ENCODE assay signal across 9 cellular contexts in the genomic region with DNA sequence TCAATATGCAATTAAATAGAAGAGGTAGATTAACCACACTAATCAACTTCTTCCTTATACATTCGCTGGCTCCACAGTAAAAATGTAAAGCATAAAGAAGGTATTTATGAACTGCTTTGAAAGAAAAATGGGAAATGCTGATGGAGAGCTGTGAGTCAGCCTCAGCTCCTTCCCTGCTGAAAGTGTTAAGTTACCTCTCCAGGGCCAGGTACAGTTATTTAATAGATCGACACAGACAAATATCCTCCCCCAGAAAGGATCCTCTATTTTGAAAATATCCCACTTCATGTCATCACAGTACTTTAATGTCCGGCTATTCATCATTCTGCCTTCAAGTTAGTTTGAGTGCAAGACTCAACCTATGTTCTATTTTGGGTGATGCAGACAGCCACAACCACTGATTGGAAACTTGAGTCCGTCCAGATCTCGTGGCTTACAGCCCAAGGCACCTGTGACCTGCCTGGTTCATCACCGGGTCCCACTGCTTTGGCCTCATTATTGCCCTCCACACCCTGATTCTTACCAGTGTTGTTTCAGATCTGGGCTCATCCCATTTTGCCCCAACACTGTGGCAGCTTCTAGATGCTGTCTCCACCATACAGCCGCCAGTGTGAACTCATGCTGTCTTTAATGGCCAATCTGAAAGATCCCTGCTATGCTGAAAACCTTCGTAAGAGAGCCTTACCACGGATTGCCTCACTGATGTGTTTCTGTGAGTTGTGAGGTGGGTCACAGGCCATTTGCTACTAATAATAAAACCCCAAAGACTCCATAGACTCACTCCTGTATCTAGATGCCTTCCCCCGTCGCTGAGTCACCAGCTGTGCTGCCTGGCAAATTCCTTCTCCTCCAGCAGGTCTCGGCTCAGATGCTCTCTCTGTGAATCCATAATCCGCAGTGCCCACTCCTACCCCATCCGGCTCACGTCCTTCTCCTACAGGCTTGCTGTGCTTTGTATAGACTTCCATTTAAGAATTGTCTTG. TPM values are rescaled to one million over a fixed set of nuclear protein-coding genes. Genes with fewer than 3 reads are reported as not detected.
DNase-seq lines count a peak whose midpoint lies in the region; ATAC-seq and TF ChIP-seq lines count a peak whose summit lies in the region.
"Not testable (repeated sequence)": the region's sequence is repeated elsewhere in the genome, so short reads cannot be mapped to it uniquely, and the experiment has no call there.
"Had no signal": no experiment of that assay in that cellular context is flagged by ENCODE, and none has a peak within 500 bp of the region (broad histone marks: within the 10 kb centered on the region; RNA-seq: fewer than 3 reads in every experiment).

No MANE protein-coding gene starts in this region.

- peak overlapping the region; percentile 77 for H3K4me2 ChIP-seq in IMR-90 (ENCODE audit: low read depth, low read length)

- H2BK5ac ChIP-seq in IMR-90 (ENCODE audit: low read depth, low read length, poor library complexity, severe bottlenecking): peak overlapping the region; percentile 46

- not testable (repeated sequence) for H3K14ac ChIP-seq in IMR-90 (replicated peaks; ENCODE audit: low read depth, low read length)

- in situ Hi-C loops in IMR-90 (cut with MboI; ENCODE audit: low sequenced_read_pairs): not testable (repeated sequence)

- H2BK15ac ChIP-seq in IMR-90 (ENCODE audit: low read depth, low read length): not testable (repeated sequence)

- H2BK20ac ChIP-seq in IMR-90 (ENCODE audit: low read depth, low read length): peak overlapping the region; percentile 39; the same call in 1 of the 2 replicates

- not testable (repeated sequence) for H3K23ac ChIP-seq in IMR-90 (ENCODE audit: low read depth, low read length)

- H3K4me3 ChIP-seq in AG04450 (ENCODE audit: low read depth, low read length): peak overlapping the region; percentile 27; the same call in 1 of the 2 replicates
- H3K4me3 ChIP-seq in IMR-90 (ENCODE audit: insufficient read depth, low read depth, low read length); cardiac fibroblast (replicated peaks in 1 of 2; ENCODE audit: low read depth in 2 of 2, low read length in 2 of 2); fibroblast of villous mesenchyme (ENCODE audit: low read depth, low read length); mesodermal cell (ENCODE audit: extremely low read depth, insufficient read depth, low read length, poor library complexity, severe bottlenecking): not testable (repeated sequence)

- peak; percentile 51 for DNase-seq in AG04450 (ENCODE audit: low read depth, low spot score)
- peak; percentile 58 for DNase-seq in GM04503 (ENCODE audit: low read depth)
- DNase-seq in IMR-90: peak; percentile 91
- peak; percentile 60 to 84 for DNase-seq in cardiac fibroblast (ENCODE audit: low read depth in 2 of 2)
- DNase-seq in fibroblast of villous mesenchyme (ENCODE audit: low read depth): peak; percentile 86

- not testable (repeated sequence) for H2AK9ac ChIP-seq in IMR-90 (replicated peaks; ENCODE audit: low read depth, low read length, poor library complexity)

- H3K4ac ChIP-seq in IMR-90 (ENCODE audit: low read depth, low read length): peak overlapping the region; percentile 88

- not testable (repeated sequence) for H3K4me3 Mint-ChIP-seq in stimulated activated memory B cell treated with anti-CD40 and anti-IgM and Interleukin-4, amounts not matched to agents 10 μg/mL and 1 μg/mL and 100 μg/mL, for 72 hours

- not testable (repeated sequence) for H3K36me3 Mint-ChIP-seq in stimulated activated memory B cell treated with anti-CD40 and anti-IgM and Interleukin-4, amounts not matched to agents 10 μg/mL and 1 μg/mL and 100 μg/mL, for 72 hours

- not testable (repeated sequence) for H3K27me3 Mint-ChIP-seq in stimulated activated memory B cell treated with anti-CD40 and anti-IgM and Interleukin-4, amounts not matched to agents 10 μg/mL and 1 μg/mL and 100 μg/mL, for 72 hours

- H2AK5ac ChIP-seq in IMR-90 (ENCODE audit: low read depth, low read length): 0 out of 2 replicates have a peak overlapping the region, but pooled peaks have one; percentile 3

- H3K9me3 ChIP-seq in AG04450 (ENCODE audit: control insufficient read depth, insufficient read depth, low read length); IMR-90 (ENCODE audit: control insufficient read depth, insufficient read depth, low read length); mesodermal cell (ENCODE audit: control insufficient read depth, low read length): not testable (repeated sequence)

- not testable (repeated sequence) for H4K5ac ChIP-seq in IMR-90 (ENCODE audit: low read depth, low read length)

- peak overlapping the region in 1 of 2 experiments; percentile 9; a peak in 1 of 4 replicates for H4K8ac ChIP-seq in IMR-90 (ENCODE audit: low read depth in 2 of 2, low read length in 2 of 2)

- 0 out of 2 replicates have a peak overlapping the region, but pooled peaks have one; percentile 6 for H4K91ac ChIP-seq in IMR-90 (ENCODE audit: insufficient read depth, low read depth, low read length)

- no CpG with 5 or more reads among the region's 15 CpGs for WGBS in IMR-90 (ENCODE audit: extremely low coverage in 2 of 2, insufficient read length in 1 of 2), 2 experiments
- 38 to 44% methylated on average over 3 of the region's 15 CpGs for WGBS in mesodermal cell (ENCODE audit: insufficient coverage in 2 of 2), 2 experiments

- H3K27ac ChIP-seq in AG04450 (ENCODE audit: low read depth, low read length): peak overlapping the region; percentile 75
- peak overlapping the region; percentile 8; the same call in 1 of the 2 replicates for H3K27ac ChIP-seq in IMR-90 (ENCODE audit: insufficient read depth, low read length)
- peak overlapping the region; percentile 36 for H3K27ac ChIP-seq in mesodermal cell (ENCODE audit: low read depth, low read length, severe bottlenecking)

- H3K4me1 Mint-ChIP-seq in stimulated activated memory B cell treated with anti-CD40 and anti-IgM and Interleukin-4, amounts not matched to agents 10 μg/mL and 1 μg/mL and 100 μg/mL, for 72 hours: not testable (repeated sequence)

- H3K4me1 ChIP-seq in IMR-90 (ENCODE audit: control insufficient read depth, insufficient read depth, low read length): not testable (repeated sequence)
- peaks cover 27% of the 10 kb centered on the region for H3K4me1 ChIP-seq in mesodermal cell (ENCODE audit: control insufficient read depth, insufficient read depth, low read length, poor library complexity, severe bottlenecking)

- not testable (repeated sequence) for H3K27me3 ChIP-seq in AG04450 (ENCODE audit: control insufficient read depth, insufficient read depth, low read length); IMR-90 (ENCODE audit: control insufficient read depth, insufficient read depth, low read length)

- not testable (repeated sequence) for H3K9me1 ChIP-seq in IMR-90 (ENCODE audit: insufficient read depth, low read length)

- POLR2A ChIA-PET in AG04450 (lab: Yijun Ruan, JAX); IMR-90 (lab: Charles Lee; ENCODE audit: unreplicated experiment): not testable (repeated sequence)

- not testable (repeated sequence) for H3K56ac ChIP-seq in IMR-90 (ENCODE audit: extremely low read depth, insufficient read depth, low read length)

- H2AFZ ChIP-seq in IMR-90 (replicated peaks; ENCODE audit: low read length, poor library complexity): not testable (repeated sequence)

- not testable (repeated sequence) for H3K9me3 Mint-ChIP-seq in stimulated activated memory B cell treated with anti-CD40 and anti-IgM and Interleukin-4, amounts not matched to agents 10 μg/mL and 1 μg/mL and 100 μg/mL, for 72 hours

- H3K79me1 ChIP-seq in IMR-90 (ENCODE audit: low read depth in 1 of 2, low read length in 2 of 2): peaks cover 4 to 17% of the 10 kb centered on the region in 2 experiments; a peak in 2 of 4 replicates

- CTCF ChIA-PET in AG04450 (lab: Charles Lee); IMR-90 (lab: Yijun Ruan, JAX): not testable (repeated sequence)

- peaks cover 12% of the 10 kb centered on the region for H4K20me1 ChIP-seq in IMR-90 (ENCODE audit: insufficient read depth, low read length)

- peak overlapping the region; percentile 16; the same call in 1 of the 2 replicates for H2BK120ac ChIP-seq in IMR-90 (ENCODE audit: low read depth, low read length)

- ATAC-seq in IMR-90 (ENCODE audit: low read depth) (peak; percentile 81), SK-N-SH treated with all-trans-retinoic acid at 6 μM for 48 hours (peak; percentile 92)
- peak; percentile 10 for ATAC-seq in stimulated activated memory B cell treated with anti-CD40 and anti-IgM and Interleukin-4, amounts not matched to agents 10 μg/mL and 1 μg/mL and 100 μg/mL, for 72 hours

- TF ChIP-seq CTCF in AG04450 (IDR thresholded peaks at IDR 0.05; ENCODE audit: low read depth, low read length); IMR-90 (conservative IDR thresholded peaks at IDR 0.05; ENCODE audit: low read depth, low read length); cardiac fibroblast (IDR thresholded peaks at IDR 0.05; ENCODE audit: low read depth, low read length); fibroblast of villous mesenchyme (IDR thresholded peaks at IDR 0.05; ENCODE audit: insufficient read depth, low read depth, low read length): not testable (repeated sequence)

- not testable (repeated sequence) for H3K27ac Mint-ChIP-seq in stimulated activated memory B cell treated with anti-CD40 and anti-IgM and Interleukin-4, amounts not matched to agents 10 μg/mL and 1 μg/mL and 100 μg/mL, for 72 hours

- not testable (repeated sequence) for H3K36me3 ChIP-seq in IMR-90 (ENCODE audit: control insufficient read depth, insufficient read depth, low read length); mesodermal cell (ENCODE audit: control insufficient read depth, insufficient read depth, low read length)

- not testable (repeated sequence) for H3K9ac ChIP-seq in IMR-90 (ENCODE audit: low read depth, low read length)

- TF ChIP-seq RAD21 in IMR-90 (IDR thresholded peaks at IDR 0.05; ENCODE audit: low read length): not testable (repeated sequence)

- BruUV-seq in IMR-90 (replicated peaks; lab: Mats Ljungman, UMichigan): not testable (repeated sequence)

- intact Hi-C loops in IMR-90 (cut with micrococcal nuclease): not testable (repeated sequence)

- TF ChIP-seq POLR2A in IMR-90 (IDR thresholded peaks at IDR 0.05; ENCODE audit: low read depth, low read length): not testable (repeated sequence)

- dilution Hi-C loops in IMR-90 (cut with HindIII; ENCODE audit: low sequenced_read_pairs, unreplicated experiment): not testable (repeated sequence)

- not testable (repeated sequence) for H3K18ac ChIP-seq in IMR-90 (ENCODE audit: low read depth, low read length)

RNA-seq across cellular contexts. Expression of gene DDAH1, which starts 56.2 kb away (rescaled TPM):
- 83.7 and 102 TPM in 2 replicates for polyA plus RNA-seq in AG04450 (2011; rRNA removed)
- 67.6 and 85.8 TPM in 2 replicates for polyA minus RNA-seq in AG04450 (2011; rRNA and poly(A)+ RNA removed)
- total RNA-seq in IMR-90 (2012; rRNA removed): 94.5 and 108 TPM in 2 replicates
- polyA plus RNA-seq in IMR-90 (2012; rRNA removed): 78.0 and 89.0 TPM in 2 replicates
- polyA plus RNA-seq in IMR-90 (2012; cell fraction: cytosol; rRNA removed): 18.8 and 40.9 TPM in 2 replicates
- polyA plus RNA-seq in IMR-90 (2012; cell fraction: nucleus; rRNA removed; ENCODE audit: low replicate concordance): 9.2 and 40.9 TPM in 2 replicates
- 135 and 259 TPM in 2 replicates for total RNA-seq in fibroblast of villous mesenchyme
- polyA plus RNA-seq in mesodermal cell (2013, experiment 1 of 2): 48.1 TPM
- polyA plus RNA-seq in mesodermal cell (2013, experiment 2 of 2): 44.5 TPM

RNA-seq across cellular contexts. Expression of gene CCN1, which starts 59.4 kb away (rescaled TPM):
- polyA plus RNA-seq in AG04450 (2011; rRNA removed): 194 and 206 TPM in 2 replicates
- polyA minus RNA-seq in AG04450 (2011; rRNA and poly(A)+ RNA removed): 172 and 200 TPM in 2 replicates
- 76.9 and 90.3 TPM in 2 replicates for total RNA-seq in IMR-90 (2012; rRNA removed)
- polyA plus RNA-seq in IMR-90 (2012; rRNA removed): 819 and 905 TPM in 2 replicates
- polyA plus RNA-seq in IMR-90 (2012; cell fraction: cytosol; rRNA removed): 700 and 814 TPM in 2 replicates
- 1,179 and 1,372 TPM in 2 replicates for polyA plus RNA-seq in IMR-90 (2012; cell fraction: nucleus; rRNA removed; ENCODE audit: low replicate concordance)
- 149 and 163 TPM in 2 replicates for total RNA-seq in fibroblast of villous mesenchyme
- 311 TPM for polyA plus RNA-seq in mesodermal cell (2013, experiment 1 of 2)
- polyA plus RNA-seq in mesodermal cell (2013, experiment 2 of 2): 252 TPM
- total RNA-seq: activated CD8-positive, alpha-beta T cell treated with anti-CD3 and anti-CD28 coated beads, Interleukin-2, amount 10 ng/mL, durations not matched to agents 7 days and 5 days had no signal

Comparison
In these comparisons a context has a peak if more than half of its experiments do, and no peak if none do; other contexts are left out.
1. H3K27ac ChIP-seq: peak in every context shown above with its lines; median percentile 75 in AG04450; 36 in mesodermal cell; 8 in IMR-90.
2. ATAC-seq: peak in every context shown above with its lines; median percentile 92 in SK-N-SH treated with all-trans-retinoic acid at 6 μM for 48 hours; 81 in IMR-90; 10 in stimulated activated memory B cell treated with anti-CD40 and anti-IgM and Interleukin-4, amounts not matched to agents 10 μg/mL and 1 μg/mL and 100 μg/mL, for 72 hours.